8 cellular contexts compared by ENCODE assay signal in the genomic region with DNA sequence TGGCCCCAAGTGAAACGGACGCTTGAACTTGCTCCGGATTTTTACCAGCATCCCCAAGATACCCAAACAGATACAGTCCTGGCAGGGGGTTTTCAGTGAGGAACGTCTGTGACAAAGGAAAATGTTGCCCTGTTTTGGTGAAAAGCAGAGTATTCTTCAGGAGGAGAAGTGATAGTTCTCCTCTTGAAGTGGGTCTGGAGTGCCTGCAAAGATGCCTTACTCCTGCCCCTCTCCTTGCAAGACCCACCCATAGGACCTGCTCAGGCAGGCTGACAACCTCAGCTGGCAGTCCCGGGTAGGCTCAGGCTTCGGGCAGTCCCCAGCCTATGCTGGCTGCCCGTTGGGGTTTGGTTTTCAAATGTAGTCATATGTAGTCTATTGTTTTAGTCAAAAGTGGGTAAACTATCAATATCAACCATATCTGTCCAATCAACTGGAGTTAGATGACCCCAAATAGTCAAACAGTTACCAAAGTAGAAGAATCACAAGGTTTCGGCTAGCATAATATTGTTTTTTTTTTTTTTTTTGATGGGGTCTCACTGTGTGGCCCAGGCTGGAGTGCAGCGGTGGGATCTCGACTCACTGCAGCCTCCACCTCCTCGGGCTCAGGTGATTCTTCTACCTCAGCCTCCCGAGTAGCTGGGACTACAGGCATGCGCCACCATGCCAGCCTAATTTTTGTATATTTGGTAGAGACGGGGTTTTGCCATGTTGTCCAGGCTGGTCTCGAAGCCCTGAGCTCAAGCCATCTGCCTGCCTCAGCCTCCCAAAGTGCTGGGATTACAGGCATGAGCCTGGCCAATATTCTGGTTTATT. TPM values are rescaled to one million over a fixed set of nuclear protein-coding genes. Genes with fewer than 3 reads are reported as not detected.
A peak's percentile ranks its signal among the peaks of the same experiment; 100 is the strongest.
DNase-seq lines count a peak whose midpoint lies in the region; ATAC-seq and TF ChIP-seq lines count a peak whose summit lies in the region.

No MANE protein-coding gene starts in this region.

- H3K4me3 Mint-ChIP-seq in T-helper 17 cell (peak overlapping the region; percentile 98), endothelial cell (ENCODE audit: unreplicated experiment) (peak overlapping the region; percentile 85), progenitor cell of endocrine pancreas (ENCODE audit: low read depth) (peak overlapping the region; percentile 77)

- H3K27ac Mint-ChIP-seq in T-helper 17 cell = peak overlapping the region; percentile 85
- peak overlapping the region; percentile 59 for H3K27ac Mint-ChIP-seq in endothelial cell (ENCODE audit: unreplicated experiment)
- no peak overlapping the region for H3K27ac Mint-ChIP-seq in progenitor cell of endocrine pancreas

- H3K36me3 Mint-ChIP-seq in T-helper 17 cell (ENCODE audit: low read depth) (peaks cover 5% of the 10 kb centered on the region), endothelial cell (ENCODE audit: low read depth, unreplicated experiment) (peaks cover 3% of the 10 kb centered on the region), progenitor cell of endocrine pancreas (ENCODE audit: insufficient read depth) (no peaks in the 10 kb centered on the region)

- H3K4me1 Mint-ChIP-seq in T-helper 17 cell (peaks cover 28% of the 10 kb centered on the region), endothelial cell (ENCODE audit: unreplicated experiment) (peaks cover 9% of the 10 kb centered on the region), progenitor cell of endocrine pancreas (ENCODE audit: low read depth) (peaks cover 7% of the 10 kb centered on the region)

- H3K27me3 Mint-ChIP-seq in T-helper 17 cell = no peaks in the 10 kb centered on the region
- peaks cover 20% of the 10 kb centered on the region for H3K27me3 Mint-ChIP-seq in endothelial cell (ENCODE audit: unreplicated experiment)
- peaks cover 13% of the 10 kb centered on the region for H3K27me3 Mint-ChIP-seq in progenitor cell of endocrine pancreas

- no peak for DNase-seq in activated CD4-positive, CD25-positive, alpha-beta regulatory T cell (lab: John Stamatoyannopoulos, UW)
- DNase-seq in T-helper 17 cell (no peak), endothelial cell (ENCODE audit: low spot score) (no peak), progenitor cell of endocrine pancreas (ENCODE audit: low spot score, unreplicated experiment) (no peak), middle frontal gyrus (ENCODE audit: extremely low spot score, low spot score) (no peak), SW480 (ENCODE audit: low spot score) (no peak)

- no peaks in the 10 kb centered on the region for H3K9me3 Mint-ChIP-seq in endothelial cell (ENCODE audit: unreplicated experiment)
- H3K9me3 Mint-ChIP-seq in progenitor cell of endocrine pancreas (ENCODE audit: low read depth) = no peaks in the 10 kb centered on the region

- peak; percentile 54 to 67 for ATAC-seq in activated CD4-positive, CD25-positive, alpha-beta regulatory T cell treated with anti-CD3 and anti-CD28 coated beads, Interleukin-2, amount 50 U/mL, for 24 hours
- peak; percentile 40 for ATAC-seq in T-helper 17 cell
- ATAC-seq in GM18520 (IDR thresholded peaks at IDR 0.05; ENCODE audit: unreplicated experiment) = no peak

- no peaks in the 10 kb centered on the region for H3K9me3 ChIP-seq in T-helper 17 cell (ENCODE audit: control insufficient read depth, low read length, poor library complexity, severe bottlenecking)

- TF ChIP-seq CTCF in endothelial cell (IDR thresholded peaks at IDR 0.05; ENCODE audit: unreplicated experiment) (no peak), progenitor cell of endocrine pancreas (IDR thresholded peaks at IDR 0.05; ENCODE audit: unreplicated experiment) (no peak)

RNA-seq across cellular contexts. Expression of gene ARL8A, which starts 1.0 kb away (rescaled TPM):
- total RNA-seq in T-helper 17 cell (10 to 100 TPM; 71.9 to 76.4 TPM), endothelial cell (ENCODE audit: unreplicated experiment) (38.8 TPM), progenitor cell of endocrine pancreas (43.7 and 57.2 TPM in 2 replicates)

RNA-seq across cellular contexts. Expression of gene PTPN7, which starts 14.9 kb away (rescaled TPM):
- total RNA-seq in T-helper 17 cell (100 to 1,000 TPM in 1 of 2 donors, 10 to 100 TPM in 1; 97.5 to 101 TPM), endothelial cell (ENCODE audit: unreplicated experiment) (1.3 TPM), progenitor cell of endocrine pancreas (not detected in 2 replicates)

RNA-seq across cellular contexts. Expression of gene GPR37L1, which starts 22.8 kb away (rescaled TPM):
- total RNA-seq in T-helper 17 cell = not detected
- total RNA-seq in endothelial cell (ENCODE audit: unreplicated experiment) = not detected
- 0.04 TPM in 1 of 2 replicates, not detected in the other for total RNA-seq in progenitor cell of endocrine pancreas

RNA-seq across cellular contexts. Expression of gene LGR6, which starts 48.1 kb away (rescaled TPM):
- under 1 TPM; 0.13 to 0.25 TPM for total RNA-seq in T-helper 17 cell
- 0.23 TPM for total RNA-seq in endothelial cell (ENCODE audit: unreplicated experiment)
- 0.47 and 0.50 TPM in 2 replicates for total RNA-seq in progenitor cell of endocrine pancreas

Comparison
In these comparisons a context has a peak if more than half of its experiments do, and no peak if none do; other contexts are left out.
1. RNA of gene PTPN7, which starts 14.9 kb away (total RNA-seq): 97.5 to 101 TPM in T-helper 17 cell; 1.3 TPM in endothelial cell (single experiment) and not detected in progenitor cell of endocrine pancreas; every median in the first group is over 10 times any median in the second.
2. Peak in every context shown above with its lines, with median percentiles within 50 percentile points of each other: H3K4me3 Mint-ChIP-seq.